18 cellular contexts compared by ENCODE assay signal in the genomic region with DNA sequence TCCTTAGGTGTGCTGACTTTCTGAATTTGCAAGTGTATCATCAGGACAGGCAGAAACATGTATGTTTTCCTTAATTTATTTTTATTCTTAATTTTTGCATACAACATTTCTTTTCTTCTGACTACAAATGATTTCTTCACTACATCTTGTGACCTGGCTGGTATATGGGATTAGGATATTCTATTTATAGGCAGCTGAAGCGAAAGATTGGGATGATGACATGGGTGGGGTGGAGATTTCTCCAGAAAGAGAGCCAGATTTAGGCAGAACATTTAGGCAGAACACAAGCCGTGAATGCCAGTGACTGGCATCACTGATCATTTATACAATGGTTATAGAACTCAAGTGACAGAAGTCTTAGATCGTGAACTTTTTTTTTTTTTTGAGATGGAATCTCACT.
DNase-seq lines count a peak whose midpoint lies in the region; ATAC-seq and TF ChIP-seq lines count a peak whose summit lies in the region.
"Had no signal": no experiment of that assay in that cellular context is flagged by ENCODE, and none has a peak within 500 bp of the region (broad histone marks: within the 10 kb centered on the region; RNA-seq: fewer than 3 reads in every experiment).

No MANE protein-coding gene starts in this region.

- H3K36me3 ChIP-seq in right atrium auricular region (no peaks in the 10 kb centered on the region), osteoblast (ENCODE audit: insufficient read depth, low read length) (no peaks in the 10 kb centered on the region), vagina (no peaks in the 10 kb centered on the region)
- H3K36me3 ChIP-seq: WERI-Rb-1 had no signal

- TF ChIP-seq CTCF in right atrium auricular region (IDR thresholded peaks at IDR 0.05) (no peak), osteoblast (IDR thresholded peaks at IDR 0.05; ENCODE audit: extremely low read depth, low read depth, low read length) (no peak), vagina (IDR thresholded peaks at IDR 0.05) (no peak)

- DNase-seq in right atrium auricular region (ENCODE audit: low spot score) (no peak), Right ventricle myocardium inferior (ENCODE audit: missing footprints) (no peak), fibroblast of gingiva (ENCODE audit: low read depth) (peak; percentile 36), osteoblast (ENCODE audit: insufficient read length, low spot score, missing footprints) (no peak), vagina (ENCODE audit: extremely low spot score in 2 of 2) (no peak), NCI-H2081 treated with DMSO at 0.1 percent for 48 hours (lab: John Stamatoyannopoulos, UW) (no peak), superior temporal gyrus (ENCODE audit: extremely low spot score) (no peak)
- DNase-seq: activated CD4-positive, alpha-beta T cell treated with anti-CD3 and anti-CD28 coated beads, Interleukin-2, amount 10 ng/mL, durations not matched to agents 7 days and 5 days; activated CD8-positive, alpha-beta memory T cell treated with anti-CD3 and anti-CD28 coated beads, Interleukin-2, amount 10 ng/mL, durations not matched to agents 7 days and 5 days; Calu3; islet precursor cell; NCI-H510A; NK-92 treated with Interleukin-12 subunit alpha and Interleukin-12 subunit beta, amount 100 ng/mL, for 24 hours; stimulated activated naive CD8-positive, alpha-beta T cell treated with anti-CD3 and anti-CD28 coated beads, Interleukin-15, amount 100 ng/mL, for 72 hours; WERI-Rb-1 had no signal

- H3K4me1 ChIP-seq in right atrium auricular region (peaks cover 0 to 34% of the 10 kb centered on the region in 2 donors), osteoblast (ENCODE audit: insufficient read depth, low read length) (peaks cover 39% of the 10 kb centered on the region), vagina (peaks cover 41% of the 10 kb centered on the region)

- no peak for TF ChIP-seq POLR2A in vagina (IDR thresholded peaks at IDR 0.05)

- peaks cover 0 to 6% of the 10 kb centered on the region in 2 donors for H3K9me3 ChIP-seq in right atrium auricular region
- no peaks in the 10 kb centered on the region for H3K9me3 ChIP-seq in osteoblast (ENCODE audit: low read depth, low read length)
- no peaks in the 10 kb centered on the region for H3K9me3 ChIP-seq in vagina

- no peak overlapping the region for H2AFZ ChIP-seq in osteoblast (ENCODE audit: low read length)
- H2AFZ ChIP-seq: GM23338 had no signal

- H3K27me3 ChIP-seq in right atrium auricular region (no peaks in the 10 kb centered on the region), osteoblast (ENCODE audit: insufficient read depth, low read length) (no peaks in the 10 kb centered on the region), vagina (no peaks in the 10 kb centered on the region)

- intact Hi-C loops in Right ventricle myocardium inferior (cut with DNase I) (no loop called here), vagina (cut with DNase I) (no loop called here)

- H3K4me3 ChIP-seq in right atrium auricular region: no peak overlapping the region
- no peak overlapping the region for H3K4me3 ChIP-seq in osteoblast (ENCODE audit: insufficient read depth, low read length)
- H3K4me3 ChIP-seq in vagina: no peak overlapping the region
- H3K4me3 ChIP-seq: GM23338 had no signal

- peak overlapping the region; percentile 50 for H3K4me2 ChIP-seq in osteoblast (ENCODE audit: insufficient read depth, low read length)
- H3K4me2 ChIP-seq: GM23338 had no signal

- no peaks in the 10 kb centered on the region for H3K79me2 ChIP-seq in osteoblast (ENCODE audit: insufficient read depth, low read length)

- ATAC-seq in Right ventricle myocardium inferior: no peak
- ATAC-seq in HG03045 (IDR thresholded peaks at IDR 0.05; ENCODE audit: unreplicated experiment): no peak
- ATAC-seq: activated CD8-positive, alpha-beta memory T cell treated with anti-CD3 and anti-CD28 coated beads, Interleukin-2, amount 10 ng/mL, durations not matched to agents 7 days and 5 days; GM23338; stimulated activated naive CD8-positive, alpha-beta T cell treated with anti-CD3 and anti-CD28 coated beads, Interleukin-15, amount 100 ng/mL, for 72 hours had no signal

- no peaks in the 10 kb centered on the region for H4K20me1 ChIP-seq in osteoblast (ENCODE audit: insufficient read depth, low read length)

- peak overlapping the region; percentile 46 to 63 for H3K27ac ChIP-seq in right atrium auricular region
- H3K27ac ChIP-seq in osteoblast (ENCODE audit: low read depth, low read length): peak overlapping the region; percentile 93
- H3K27ac ChIP-seq in vagina: peak overlapping the region; percentile 94
- H3K27ac ChIP-seq: C4-2B, WERI-Rb-1 had no signal
